ENCODE assay signal across 8 cellular contexts in genomic region chr1:217134857-217135568, GRCh38.
A peak's percentile ranks its signal among the peaks of the same experiment; 100 is the strongest.
DNase-seq lines count a peak whose midpoint lies in the region; ATAC-seq and TF ChIP-seq lines count a peak whose summit lies in the region.

No MANE protein-coding gene starts in this region.

- ATAC-seq in GM18907 (IDR thresholded peaks at IDR 0.05; ENCODE audit: unreplicated experiment) (peak; percentile 53), GM21786 (IDR thresholded peaks at IDR 0.05; ENCODE audit: unreplicated experiment) (no peak)

- no peaks in the 10 kb centered on the region for H3K36me3 ChIP-seq in sigmoid colon

- peaks cover 0 to 38% (median 20%) of the 10 kb centered on the region in 4 donors for H3K4me1 ChIP-seq in sigmoid colon

- TF ChIP-seq POLR2A in sigmoid colon (IDR thresholded peaks at IDR 0.05), result no peak

- peaks cover 15 to 74% (median 54%) of the 10 kb centered on the region in 3 donors for H3K27me3 ChIP-seq in sigmoid colon

- TF ChIP-seq CTCF in foreskin fibroblast (IDR thresholded peaks at IDR 0.05; ENCODE audit: low read depth, low read length), result no peak
- no peak for TF ChIP-seq CTCF in sigmoid colon (IDR thresholded peaks at IDR 0.05)

- TF ChIP-seq EP300 in sigmoid colon (IDR thresholded peaks at IDR 0.05), result no peak

- H3K9me3 ChIP-seq in sigmoid colon, result no peaks in the 10 kb centered on the region

- DNase-seq in NCI-H460 (ENCODE audit: extremely low read depth, low read depth) (peak; percentile 36), foreskin fibroblast (no peak), sigmoid colon (no peak), SIG-M5 treated with dmso at 0.1 percent for 504 hours (lab: John Stamatoyannopoulos, UW; ENCODE audit: unreplicated experiment) (no peak)
- no peak for DNase-seq in activated CD8-positive, alpha-beta memory T cell treated with anti-CD3 and anti-CD28 coated beads, Interleukin-2, amount 50 U/mL, for 48 hours
- no peak for DNase-seq in NK-92 treated with Interleukin-12 subunit alpha and Interleukin-12 subunit beta, amount 100 ng/mL, for 24 hours (lab: John Stamatoyannopoulos, UW)

- 2% methylated on average over 49 of the region's 49 CpGs for WGBS in sigmoid colon, 2 donors

- peak overlapping the region; percentile 34 to 51 for H3K4me3 ChIP-seq in foreskin fibroblast (ENCODE audit: low read depth in 1 of 2, low read length in 2 of 2)
- peak overlapping the region; percentile 23 to 54 (median 38) for H3K4me3 ChIP-seq in sigmoid colon

- intact Hi-C loops in sigmoid colon (cut with DNase I), result no loop called here

- H3K27ac ChIP-seq in sigmoid colon, result peak overlapping the region in 1 of 4 donors; percentile 58
